In genomic region chr10:11110499-11110898, GRCh38 we compare ENCODE assay signal across 33 cellular contexts.
A peak's percentile ranks its signal among the peaks of the same experiment; 100 is the strongest.
DNase-seq lines count a peak whose midpoint lies in the region; ATAC-seq, FAIRE-seq and TF ChIP-seq lines count a peak whose summit lies in the region.
"Had no signal": no experiment of that assay in that cellular context is flagged by ENCODE, and none has a peak within 500 bp of the region (broad histone marks: within the 10 kb centered on the region; RNA-seq: fewer than 3 reads in every experiment).

No MANE protein-coding gene starts in this region.

- no peak overlapping the region for H2AFZ ChIP-seq in HepG2 (ENCODE audit: low read length)
- H2AFZ ChIP-seq in neural progenitor cell (replicated peaks) = no peak overlapping the region

- H3K27me3 ChIP-seq in HepG2 (ENCODE audit: control insufficient read depth in 1 of 2, insufficient read depth in 2 of 2, low read length in 2 of 2) (peaks cover 0 to 10% of the 10 kb centered on the region in 2 experiments; a peak in 1 of 5 replicates), right lobe of liver (no peaks in the 10 kb centered on the region), heart right ventricle (no peaks in the 10 kb centered on the region), neural progenitor cell (no peaks in the 10 kb centered on the region), tibial nerve (no peaks in the 10 kb centered on the region)
- H3K27me3 ChIP-seq: adrenal gland, foreskin keratinocyte, spleen, upper lobe of right lung had no signal

- no peak for TF ChIP-seq EP300 in HepG2 (IDR thresholded peaks at IDR 0.05; ENCODE audit: low read depth in 2 of 2, low read length in 2 of 2)
- TF ChIP-seq EP300 in HepG2 (CRISPR knock-in tag; IDR thresholded peaks at IDR 0.05; ENCODE audit: borderline replicate concordance) = no peak
- peak; percentile 85 to 91 for TF ChIP-seq EP300 in tibial nerve (IDR thresholded peaks at IDR 0.05)

- in situ Hi-C loops in HepG2 (cut with HindIII; ENCODE audit: extremely low pct_ligation_motif_present, low pct_unique_long_range_greater_than_20kb) = no loop called here

- no peak overlapping the region for H3K4me3 Mint-ChIP-seq in neural progenitor cell
- H3K4me3 Mint-ChIP-seq: activated T-cell treated with anti-CD3 and anti-CD28 coated beads, Interleukin-2, amount 50 U/mL, for 24 hours; B cell; memory B cell; naive B cell; stimulated activated naive CD8-positive, alpha-beta T cell treated with anti-CD3 and anti-CD28 coated beads, Interleukin-15, amount 100 ng/mL, for 72 hours had no signal

- DNase-seq in HepG2 (ENCODE audit: low spot score) (no peak), right lobe of liver (no peak), heart right ventricle (no peak), neural progenitor cell (ENCODE audit: low spot score) (peak; percentile 17), tibial nerve (ENCODE audit: low spot score in 2 of 2) (no peak), HCEC 1CT (no peak)
- no peak for DNase-seq in stimulated activated naive CD4-positive, alpha-beta T cell (lab: John Stamatoyannopoulos, UW)
- DNase-seq: 8988T; activated CD4-positive, alpha-beta T cell treated with anti-CD3 and anti-CD28 coated beads for 1 hour; activated CD8-positive, alpha-beta memory T cell treated with anti-CD3 and anti-CD28 coated beads for 24 hours; activated naive CD4-positive, alpha-beta T cell; activated T-cell treated with anti-CD3 and anti-CD28 coated beads, Interleukin-2, amount 50 U/mL, for 24 hours; adrenal gland; central memory CD4-positive, alpha-beta T cell; COR-L47; DMS79 treated with DMSO at 0.1 percent for 48 hours; foreskin keratinocyte; islet precursor cell; naive B cell; NCI-H1105; NCI-H2029 treated with DMSO at 0.1 percent for 48 hours; NCI-H345; SHP77; spleen; stimulated activated CD4-positive, alpha-beta T cell treated with anti-CD3 and anti-CD28 coated beads, Interleukin-4, amount 100 ng/mL, for 24 hours; stimulated activated naive CD8-positive, alpha-beta T cell treated with anti-CD3 and anti-CD28 coated beads, Interleukin-15, amount 100 ng/mL, for 72 hours; T-helper 1 cell; upper lobe of right lung had no signal

- CTCF ChIA-PET in HepG2 (lab: Yijun Ruan, JAX; ENCODE audit: low intra/inter-chr PET ratio, low total read pairs) = no interaction called here

- H3K36me3 ChIP-seq in HepG2 (replicated peaks in 1 of 2; ENCODE audit: control insufficient read depth in 1 of 2, insufficient read depth in 2 of 2, low read length in 2 of 2) = no peaks in the 10 kb centered on the region
- no peaks in the 10 kb centered on the region for H3K36me3 ChIP-seq in right lobe of liver
- H3K36me3 ChIP-seq in heart right ventricle = no peaks in the 10 kb centered on the region
- no peaks in the 10 kb centered on the region for H3K36me3 ChIP-seq in neural progenitor cell
- H3K36me3 ChIP-seq in tibial nerve = no peaks in the 10 kb centered on the region
- H3K36me3 ChIP-seq: adrenal gland, spleen, upper lobe of right lung had no signal

- no peak overlapping the region for H3K27ac Mint-ChIP-seq in neural progenitor cell
- H3K27ac Mint-ChIP-seq: activated T-cell treated with anti-CD3 and anti-CD28 coated beads, Interleukin-2, amount 50 U/mL, for 24 hours; B cell; memory B cell; naive B cell; stimulated activated naive CD8-positive, alpha-beta T cell treated with anti-CD3 and anti-CD28 coated beads, Interleukin-15, amount 100 ng/mL, for 72 hours had no signal

- H3K9me3 Mint-ChIP-seq in neural progenitor cell = peaks cover 12% of the 10 kb centered on the region
- H3K9me3 Mint-ChIP-seq: activated T-cell treated with anti-CD3 and anti-CD28 coated beads, Interleukin-2, amount 50 U/mL, for 24 hours; memory B cell; naive B cell; stimulated activated naive CD8-positive, alpha-beta T cell treated with anti-CD3 and anti-CD28 coated beads, Interleukin-15, amount 100 ng/mL, for 72 hours had no signal

- no peak overlapping the region for H3K4me2 ChIP-seq in HepG2 (ENCODE audit: low read depth, low read length)
- no peak overlapping the region for H3K4me2 ChIP-seq in neural progenitor cell

- no peaks in the 10 kb centered on the region for H4K20me1 ChIP-seq in HepG2 (ENCODE audit: insufficient read depth, low read length)
- H4K20me1 ChIP-seq in neural progenitor cell (ENCODE audit: low read depth) = no peaks in the 10 kb centered on the region

- TF ChIP-seq CTCF in HepG2 (CRISPR knock-in tag; IDR thresholded peaks at IDR 0.05) (no peak), right lobe of liver (IDR thresholded peaks at IDR 0.05) (no peak), heart right ventricle (IDR thresholded peaks at IDR 0.05) (no peak), neural progenitor cell (IDR thresholded peaks at IDR 0.05) (no peak), tibial nerve (IDR thresholded peaks at IDR 0.05) (no peak)

- no peak for TF ChIP-seq RAD21 in HepG2 (CRISPR knock-in tag; IDR thresholded peaks at IDR 0.05)

- BruUV-seq in HepG2 (replicated peaks; lab: Mats Ljungman, UMichigan) = no TSS peak

- H3K4me3 ChIP-seq in HepG2 (replicated peaks in 1 of 3; ENCODE audit: insufficient read depth in 1 of 3, low read depth in 2 of 3, low read length in 3 of 3) (no peak overlapping the region), right lobe of liver (no peak overlapping the region), heart right ventricle (no peak overlapping the region), neural progenitor cell (no peak overlapping the region), tibial nerve (peak overlapping the region in 1 of 4 donors; percentile 3)
- H3K4me3 ChIP-seq: adrenal gland, GM12878, spleen, upper lobe of right lung had no signal

- no peak for TF ChIP-seq POLR2A in HepG2 (IDR thresholded peaks at IDR 0.05; ENCODE audit: insufficient read depth in 1 of 2, low read depth in 2 of 2, low read length in 2 of 2)
- no peak for TF ChIP-seq POLR2A in right lobe of liver (IDR thresholded peaks at IDR 0.05)
- TF ChIP-seq POLR2A in tibial nerve (IDR thresholded peaks at IDR 0.05) = no peak

- H3K9me3 ChIP-seq in HepG2 (ENCODE audit: low read length) = no peaks in the 10 kb centered on the region
- H3K9me3 ChIP-seq in right lobe of liver = no peaks in the 10 kb centered on the region
- peaks cover 0 to 9% (median 0%) of the 10 kb centered on the region in 11 donors for H3K9me3 ChIP-seq in heart right ventricle
- H3K9me3 ChIP-seq in neural progenitor cell (ENCODE audit: low read depth) = no peaks in the 10 kb centered on the region
- H3K9me3 ChIP-seq in tibial nerve = no peaks in the 10 kb centered on the region
- H3K9me3 ChIP-seq: adrenal gland, spleen, upper lobe of right lung had no signal

- no peak overlapping the region for H3K9ac ChIP-seq in HepG2 (ENCODE audit: insufficient read depth, low read depth, low read length)
- H3K9ac ChIP-seq in neural progenitor cell = no peak overlapping the region

- intact Hi-C loops in HepG2 (cut with micrococcal nuclease; ENCODE audit: unreplicated experiment) (no loop called here), right lobe of liver (cut with DNase I) (no loop called here), heart right ventricle (cut with DNase I) (loop anchor here in 2 of 10 donors (5.0 to 10.0 kb wide), 4 partner anchors 52 to 157 kb away; no protein-coding TSS in a partner anchor)

- FAIRE-seq in HepG2 (lab: Jason Lieb, UNC) = no peak
- FAIRE-seq: GM12878, TTC549 had no signal

- H3K79me2 ChIP-seq in HepG2 (ENCODE audit: insufficient read depth, low read length) (no peaks in the 10 kb centered on the region), neural progenitor cell (ENCODE audit: low read depth) (no peaks in the 10 kb centered on the region)

- peaks cover 13% of the 10 kb centered on the region for H3K4me1 Mint-ChIP-seq in neural progenitor cell

- POLR2A ChIA-PET in HepG2 (lab: Yijun Ruan, JAX) = no interaction called here

- no peaks in the 10 kb centered on the region for H3K27me3 Mint-ChIP-seq in neural progenitor cell (ENCODE audit: insufficient read depth, low read depth)
- H3K27me3 Mint-ChIP-seq: activated T-cell treated with anti-CD3 and anti-CD28 coated beads, Interleukin-2, amount 50 U/mL, for 24 hours; B cell; naive B cell; stimulated activated naive CD8-positive, alpha-beta T cell treated with anti-CD3 and anti-CD28 coated beads, Interleukin-15, amount 100 ng/mL, for 72 hours had no signal

- H3K36me3 Mint-ChIP-seq in neural progenitor cell = peaks cover 7% of the 10 kb centered on the region
- H3K36me3 Mint-ChIP-seq: memory B cell, naive B cell had no signal

- no peaks in the 10 kb centered on the region for H3F3A ChIP-seq in neural progenitor cell (ENCODE audit: low read depth)

- WGBS in HepG2 (ENCODE audit: low lambda C conversion rate) = 0% methylated on average over 3 of the region's 6 CpGs
- 36% methylated on average over 3 of the region's 6 CpGs for WGBS in right lobe of liver (ENCODE audit: insufficient coverage, low coverage, low lambda C conversion rate, missing lambda C conversion rate)
- 48 to 57% methylated on average over 6 of the region's 6 CpGs for WGBS in heart right ventricle, 2 donors
- WGBS in tibial nerve, 2 donors = 14 to 25% methylated on average over 6 of the region's 6 CpGs

- ATAC-seq in HepG2 (no peak), right lobe of liver (no peak), heart right ventricle (peak in 5 of 8 donors; percentile 38 to 76 (median 51)), HG03439 (IDR thresholded peaks at IDR 0.05; ENCODE audit: unreplicated experiment) (no peak)
- ATAC-seq: foreskin keratinocyte; GM12878; stimulated activated naive CD8-positive, alpha-beta T cell treated with anti-CD3 and anti-CD28 coated beads, Interleukin-15, amount 100 ng/mL, for 72 hours; upper lobe of right lung had no signal

- H3K4me1 ChIP-seq in HepG2 (ENCODE audit: insufficient read depth, low read length) (no peaks in the 10 kb centered on the region), right lobe of liver (no peaks in the 10 kb centered on the region), heart right ventricle (peaks cover 0 to 56% (median 32%) of the 10 kb centered on the region in 9 donors), neural progenitor cell (no peaks in the 10 kb centered on the region), tibial nerve (peaks cover 0 to 91% (median 14%) of the 10 kb centered on the region in 4 donors)
- H3K4me1 ChIP-seq: adrenal gland, foreskin keratinocyte, upper lobe of right lung had no signal

- H3K27ac ChIP-seq in HepG2 (ENCODE audit: extremely low read length, insufficient read depth, low read length) = no peak overlapping the region
- no peak overlapping the region for H3K27ac ChIP-seq in right lobe of liver
- peak overlapping the region in 5 of 10 donors; percentile 6 to 66 (median 23) for H3K27ac ChIP-seq in heart right ventricle
- no peak overlapping the region for H3K27ac ChIP-seq in neural progenitor cell
- peak overlapping the region; percentile 75 to 91 (median 86) for H3K27ac ChIP-seq in tibial nerve
- H3K27ac ChIP-seq: adrenal gland, foreskin keratinocyte, spleen, upper lobe of right lung had no signal

TF ChIP-seq in HepG2, 621 proteins besides CTCF, POLR2A, EP300 and RAD21:
- TF ChIP-seq HNRNPL (IDR thresholded peaks at IDR 0.05; ENCODE audit: low read depth, low read length) = 0 out of 2 replicates have a peak, but pooled peaks have one; percentile 62
- no peak for TF ChIP-seq KMT2B (CRISPR knock-in tag; IDR thresholded peaks at IDR 0.05)

Comparison
In these comparisons a context has a peak if more than half of its experiments do, and no peak if none do; other contexts are left out.
1. ATAC-seq: peak in heart right ventricle (5 of 8); none in HepG2 (single experiment), right lobe of liver (0 of 4) and HG03439 (single experiment).
2. H3K27ac ChIP-seq: peak in tibial nerve (4 of 4); none in HepG2 (single experiment), right lobe of liver (0 of 3) and neural progenitor cell (single experiment).